1 cellular context compared by ENCODE assay signal in genomic region chr11:123302751-123303195, GRCh38.
TF ChIP-seq lines count a peak whose summit lies in the region.

No MANE protein-coding gene starts in this region.

TF ChIP-seq in GM12878, 131 proteins besides CTCF, POLR2A, EP300 and RAD21 (continued from another document):
- TF ChIP-seq, protein P1, sequence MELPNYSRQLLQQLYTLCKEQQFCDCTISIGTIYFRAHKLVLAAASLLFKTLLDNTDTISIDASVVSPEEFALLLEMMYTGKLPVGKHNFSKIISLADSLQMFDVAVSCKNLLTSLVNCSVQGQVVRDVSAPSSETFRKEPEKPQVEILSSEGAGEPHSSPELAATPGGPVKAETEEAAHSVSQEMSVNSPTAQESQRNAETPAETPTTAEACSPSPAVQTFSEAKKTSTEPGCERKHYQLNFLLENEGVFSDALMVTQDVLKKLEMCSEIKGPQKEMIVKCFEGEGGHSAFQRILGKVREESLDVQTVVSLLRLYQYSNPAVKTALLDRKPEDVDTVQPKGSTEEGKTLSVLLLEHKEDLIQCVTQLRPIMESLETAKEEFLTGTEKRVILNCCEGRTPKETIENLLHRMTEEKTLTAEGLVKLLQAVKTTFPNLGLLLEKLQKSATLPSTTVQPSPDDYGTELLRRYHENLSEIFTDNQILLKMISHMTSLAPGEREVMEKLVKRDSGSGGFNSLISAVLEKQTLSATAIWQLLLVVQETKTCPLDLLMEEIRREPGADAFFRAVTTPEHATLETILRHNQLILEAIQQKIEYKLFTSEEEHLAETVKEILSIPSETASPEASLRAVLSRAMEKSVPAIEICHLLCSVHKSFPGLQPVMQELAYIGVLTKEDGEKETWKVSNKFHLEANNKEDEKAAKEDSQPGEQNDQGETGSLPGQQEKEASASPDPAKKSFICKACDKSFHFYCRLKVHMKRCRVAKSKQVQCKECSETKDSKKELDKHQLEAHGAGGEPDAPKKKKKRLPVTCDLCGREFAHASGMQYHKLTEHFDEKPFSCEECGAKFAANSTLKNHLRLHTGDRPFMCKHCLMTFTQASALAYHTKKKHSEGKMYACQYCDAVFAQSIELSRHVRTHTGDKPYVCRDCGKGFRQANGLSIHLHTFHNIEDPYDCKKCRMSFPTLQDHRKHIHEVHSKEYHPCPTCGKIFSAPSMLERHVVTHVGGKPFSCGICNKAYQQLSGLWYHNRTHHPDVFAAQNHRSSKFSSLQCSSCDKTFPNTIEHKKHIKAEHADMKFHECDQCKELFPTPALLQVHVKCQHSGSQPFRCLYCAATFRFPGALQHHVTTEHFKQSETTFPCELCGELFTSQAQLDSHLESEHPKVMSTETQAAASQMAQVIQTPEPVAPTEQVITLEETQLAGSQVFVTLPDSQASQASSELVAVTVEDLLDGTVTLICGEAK (IDR thresholded peaks at IDR 0.05; ENCODE audit: borderline replicate concordance): no peak
- TF ChIP-seq, protein P2, sequence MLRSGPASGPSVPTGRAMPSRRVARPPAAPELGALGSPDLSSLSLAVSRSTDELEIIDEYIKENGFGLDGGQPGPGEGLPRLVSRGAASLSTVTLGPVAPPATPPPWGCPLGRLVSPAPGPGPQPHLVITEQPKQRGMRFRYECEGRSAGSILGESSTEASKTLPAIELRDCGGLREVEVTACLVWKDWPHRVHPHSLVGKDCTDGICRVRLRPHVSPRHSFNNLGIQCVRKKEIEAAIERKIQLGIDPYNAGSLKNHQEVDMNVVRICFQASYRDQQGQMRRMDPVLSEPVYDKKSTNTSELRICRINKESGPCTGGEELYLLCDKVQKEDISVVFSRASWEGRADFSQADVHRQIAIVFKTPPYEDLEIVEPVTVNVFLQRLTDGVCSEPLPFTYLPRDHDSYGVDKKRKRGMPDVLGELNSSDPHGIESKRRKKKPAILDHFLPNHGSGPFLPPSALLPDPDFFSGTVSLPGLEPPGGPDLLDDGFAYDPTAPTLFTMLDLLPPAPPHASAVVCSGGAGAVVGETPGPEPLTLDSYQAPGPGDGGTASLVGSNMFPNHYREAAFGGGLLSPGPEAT (IDR thresholded peaks at IDR 0.05; ENCODE audit: low read depth): peak; percentile 42; the same call in 1 of the 2 replicates
- TF ChIP-seq JUND (IDR thresholded peaks at IDR 0.05; ENCODE audit: low read depth, low read length) (peak; percentile 72), KDM1A (IDR thresholded peaks at IDR 0.05; ENCODE audit: borderline replicate concordance) (no peak), ZNF217 (IDR thresholded peaks at IDR 0.05) (no peak), SMARCA5 (IDR thresholded peaks at IDR 0.05) (no peak), BCL11A (IDR thresholded peaks at IDR 0.05; ENCODE audit: low read depth, low read length) (peak; percentile 70; the same call in 1 of the 2 replicates), ZNF207 (IDR thresholded peaks at IDR 0.05; ENCODE audit: borderline replicate concordance) (no peak), CREB1 (IDR thresholded peaks at IDR 0.05; ENCODE audit: low read depth) (peak; percentile 74; the same call in 1 of the 2 replicates), CREM (IDR thresholded peaks at IDR 0.05; ENCODE audit: low read depth) (peak; percentile 81; the same call in 1 of the 2 replicates), RCOR1 (conservative IDR thresholded peaks at IDR 0.05; ENCODE audit: low read depth, low read length) (no peak), E4F1 (IDR thresholded peaks at IDR 0.05; ENCODE audit: borderline replicate concordance, partially characterized antibody) (no peak)
- TF ChIP-seq, protein P3, sequence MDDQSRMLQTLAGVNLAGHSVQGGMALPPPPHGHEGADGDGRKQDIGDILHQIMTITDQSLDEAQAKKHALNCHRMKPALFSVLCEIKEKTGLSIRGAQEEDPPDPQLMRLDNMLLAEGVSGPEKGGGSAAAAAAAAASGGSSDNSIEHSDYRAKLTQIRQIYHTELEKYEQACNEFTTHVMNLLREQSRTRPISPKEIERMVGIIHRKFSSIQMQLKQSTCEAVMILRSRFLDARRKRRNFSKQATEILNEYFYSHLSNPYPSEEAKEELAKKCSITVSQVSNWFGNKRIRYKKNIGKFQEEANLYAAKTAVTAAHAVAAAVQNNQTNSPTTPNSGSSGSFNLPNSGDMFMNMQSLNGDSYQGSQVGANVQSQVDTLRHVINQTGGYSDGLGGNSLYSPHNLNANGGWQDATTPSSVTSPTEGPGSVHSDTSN (IDR thresholded peaks at IDR 0.05; ENCODE audit: insufficient replicate concordance, low read depth, low read length): no peak
